ENCODE assay signal across 1 cellular context in genomic region chr15:40331026-40331425, GRCh38.
TF ChIP-seq lines count a peak whose summit lies in the region.

No MANE protein-coding gene starts in this region.

TF ChIP-seq in SK-N-SH treated with all-trans-retinoic acid at 6 μM for 48 hours, 23 proteins besides CTCF, POLR2A, EP300 and RAD21 (continued from another document):
- TF ChIP-seq ISL1 (CRISPR knock-in tag; IDR thresholded peaks at IDR 0.05): no peak
